In the genomic region with DNA sequence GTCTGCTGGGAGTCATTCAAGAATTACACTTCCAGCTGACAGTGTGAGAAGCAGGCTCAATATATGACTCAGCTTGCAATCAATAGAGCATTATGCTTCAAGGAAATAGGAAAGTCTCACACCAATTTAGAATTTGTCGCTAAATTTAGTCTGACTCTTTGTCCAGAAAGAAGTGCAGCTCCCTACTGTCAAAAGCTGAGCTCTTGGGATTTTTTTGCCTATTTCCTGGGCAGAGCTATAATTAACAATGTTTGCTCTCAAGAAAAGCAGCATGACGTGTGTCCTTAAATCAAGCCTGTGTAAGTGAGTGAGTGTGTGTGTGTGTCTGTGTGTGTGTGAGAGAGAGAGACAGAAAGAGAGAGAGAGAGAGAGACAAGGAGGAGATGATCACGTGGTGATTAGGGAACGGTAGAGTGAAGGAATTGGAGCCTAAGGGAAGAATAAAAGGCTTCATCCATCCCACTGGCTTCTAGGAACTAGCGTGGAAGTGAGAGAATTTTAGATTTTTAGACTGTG, we compare ENCODE assay signal across 11 cellular contexts. TPM values are rescaled to one million over a fixed set of nuclear protein-coding genes. Genes with fewer than 3 reads are reported as not detected.
DNase-seq lines count a peak whose midpoint lies in the region; ATAC-seq and TF ChIP-seq lines count a peak whose summit lies in the region.
"Had no signal": no experiment of that assay in that cellular context is flagged by ENCODE, and none has a peak within 500 bp of the region (broad histone marks: within the 10 kb centered on the region; RNA-seq: fewer than 3 reads in every experiment).

No MANE protein-coding gene starts in this region.

- no peak for TF ChIP-seq CTCF in HEK293 (tag by site-specific recombination; IDR thresholded peaks at IDR 0.05)
- TF ChIP-seq CTCF in OCI-LY3 (IDR thresholded peaks at IDR 0.05; ENCODE audit: low read depth, low read length), result no peak

- CTCF ChIA-PET in HEK293 (lab: Yijun Ruan, JAX), result no interaction called here

- no peaks in the 10 kb centered on the region for H3K36me3 ChIP-seq in HEK293 (ENCODE audit: control insufficient read depth in 2 of 2, insufficient read depth in 1 of 2, low read length in 2 of 2)
- H3K36me3 ChIP-seq in OCI-LY3 (replicated peaks; ENCODE audit: low read depth, low read length), result no peaks in the 10 kb centered on the region
- H3K36me3 ChIP-seq in skeletal muscle tissue (ENCODE audit: control insufficient read depth in 3 of 3, insufficient read depth in 3 of 3, low read length in 3 of 3), result no peaks in the 10 kb centered on the region

- no peaks in the 10 kb centered on the region for H3K36me3 Mint-ChIP-seq in activated CD4-positive, alpha-beta T cell treated with anti-CD3 and anti-CD28 coated beads, Interleukin-2, amount 10 ng/mL, durations not matched to agents 24 days and 14 days (ENCODE audit: low read depth)
- no peaks in the 10 kb centered on the region for H3K36me3 Mint-ChIP-seq in activated T-cell treated with anti-CD3 and anti-CD28 coated beads, Interleukin-2, amount 50 U/mL, for 72 hours (ENCODE audit: insufficient read depth in 2 of 2)
- H3K36me3 Mint-ChIP-seq: activated naive CD8-positive, alpha-beta T cell had no signal

- H3K27ac ChIP-seq in HEK293 (ENCODE audit: extremely low read depth, low read depth, low read length) (peak overlapping the region; percentile 1), OCI-LY3 (ENCODE audit: low read length) (no peak overlapping the region), skeletal muscle tissue (ENCODE audit: low read depth, low read length) (peak overlapping the region; percentile 20)

- H3K9me3 ChIP-seq in HEK293 (ENCODE audit: control insufficient read depth, insufficient read depth, low read depth, low read length), result no peaks in the 10 kb centered on the region
- no peaks in the 10 kb centered on the region for H3K9me3 ChIP-seq in OCI-LY3 (ENCODE audit: insufficient read depth, low read length)
- H3K9me3 ChIP-seq in skeletal muscle tissue (ENCODE audit: control insufficient read depth in 3 of 3, low read length in 3 of 3), result no peaks in the 10 kb centered on the region

- H3K4me3 ChIP-seq in HEK293 (ENCODE audit: low read depth, low read length) (no peak overlapping the region), OCI-LY3 (ENCODE audit: low read length) (peak overlapping the region; percentile 31), skeletal muscle tissue (ENCODE audit: low read length in 3 of 3) (no peak overlapping the region)

- peaks cover 5% of the 10 kb centered on the region for H3K4me1 Mint-ChIP-seq in activated CD4-positive, alpha-beta T cell treated with anti-CD3 and anti-CD28 coated beads, Interleukin-2, amount 10 ng/mL, durations not matched to agents 24 days and 14 days
- peaks cover 5% of the 10 kb centered on the region for H3K4me1 Mint-ChIP-seq in activated T-cell treated with anti-CD3 and anti-CD28 coated beads, Interleukin-2, amount 50 U/mL, for 72 hours (ENCODE audit: low read depth)
- H3K4me1 Mint-ChIP-seq: stimulated activated naive CD8-positive, alpha-beta T cell treated with anti-CD3 and anti-CD28 coated beads, Interleukin-15, amount 100 ng/mL, for 72 hours had no signal

- H3K4me2 ChIP-seq in OCI-LY3 (ENCODE audit: low read length), result peak overlapping the region; percentile 53

- H3K4me1 ChIP-seq in HEK293 (ENCODE audit: control insufficient read depth, insufficient read depth, low read length) (peaks cover 8% of the 10 kb centered on the region; the same call in 1 of the 2 replicates), OCI-LY3 (ENCODE audit: low read length) (peaks cover 41% of the 10 kb centered on the region), skeletal muscle tissue (ENCODE audit: control insufficient read depth in 3 of 3, insufficient read depth in 3 of 3, low read length in 3 of 3) (peaks cover 7 to 11% (median 10%) of the 10 kb centered on the region in 3 donors)

- intact Hi-C loops in activated CD4-positive, alpha-beta T cell treated with anti-CD3 and anti-CD28 coated beads, Interleukin-2, amount 10 ng/mL, durations not matched to agents 24 days and 14 days (cut with micrococcal nuclease), result no loop called here

- POLR2A ChIA-PET in HEK293 (lab: Yijun Ruan, JAX), result no interaction called here

- peak overlapping the region; percentile 56; the same call in 1 of the 2 replicates for H2AFZ ChIP-seq in OCI-LY3 (ENCODE audit: low read depth, low read length)

- H3K79me2 ChIP-seq in OCI-LY3 (ENCODE audit: low read length), result no peaks in the 10 kb centered on the region

- no peak overlapping the region for H3K4me3 Mint-ChIP-seq in activated CD4-positive, alpha-beta T cell treated with anti-CD3 and anti-CD28 coated beads, Interleukin-2, amount 10 ng/mL, durations not matched to agents 24 days and 14 days
- no peak overlapping the region for H3K4me3 Mint-ChIP-seq in activated T-cell treated with anti-CD3 and anti-CD28 coated beads, Interleukin-2, amount 50 U/mL, for 72 hours
- H3K4me3 Mint-ChIP-seq: activated naive CD8-positive, alpha-beta T cell; stimulated activated naive CD8-positive, alpha-beta T cell treated with anti-CD3 and anti-CD28 coated beads, Interleukin-15, amount 100 ng/mL, for 72 hours had no signal

- H3K27ac Mint-ChIP-seq in activated CD4-positive, alpha-beta T cell treated with anti-CD3 and anti-CD28 coated beads, Interleukin-2, amount 10 ng/mL, durations not matched to agents 24 days and 14 days, result no peak overlapping the region
- no peak overlapping the region for H3K27ac Mint-ChIP-seq in activated T-cell treated with anti-CD3 and anti-CD28 coated beads, Interleukin-2, amount 50 U/mL, for 72 hours
- H3K27ac Mint-ChIP-seq: activated naive CD8-positive, alpha-beta T cell; stimulated activated naive CD8-positive, alpha-beta T cell treated with anti-CD3 and anti-CD28 coated beads, Interleukin-15, amount 100 ng/mL, for 72 hours had no signal

- no peaks in the 10 kb centered on the region for H3K9me3 Mint-ChIP-seq in activated CD4-positive, alpha-beta T cell treated with anti-CD3 and anti-CD28 coated beads, Interleukin-2, amount 10 ng/mL, durations not matched to agents 24 days and 14 days
- H3K9me3 Mint-ChIP-seq in activated T-cell treated with anti-CD3 and anti-CD28 coated beads, Interleukin-2, amount 50 U/mL, for 72 hours, result no peaks in the 10 kb centered on the region

- H3K27me3 Mint-ChIP-seq in activated CD4-positive, alpha-beta T cell treated with anti-CD3 and anti-CD28 coated beads, Interleukin-2, amount 10 ng/mL, durations not matched to agents 24 days and 14 days, result peaks cover 4% of the 10 kb centered on the region
- H3K27me3 Mint-ChIP-seq in activated T-cell treated with anti-CD3 and anti-CD28 coated beads, Interleukin-2, amount 50 U/mL, for 72 hours (ENCODE audit: low read depth), result no peaks in the 10 kb centered on the region
- H3K27me3 Mint-ChIP-seq: activated naive CD8-positive, alpha-beta T cell; stimulated activated naive CD8-positive, alpha-beta T cell treated with anti-CD3 and anti-CD28 coated beads, Interleukin-15, amount 100 ng/mL, for 72 hours had no signal

- H3K9ac ChIP-seq in OCI-LY3 (ENCODE audit: low read length), result peak overlapping the region; percentile 24; the same call in 1 of the 2 replicates
- H3K9ac ChIP-seq in skeletal muscle tissue (ENCODE audit: low read depth in 1 of 3, low read length in 3 of 3), result peak overlapping the region in 2 of 3 donors; percentile 18 to 42

- H3K27me3 ChIP-seq in OCI-LY3 (ENCODE audit: low read depth, low read length), result no peaks in the 10 kb centered on the region
- no peaks in the 10 kb centered on the region for H3K27me3 ChIP-seq in skeletal muscle tissue (ENCODE audit: control insufficient read depth in 3 of 3, insufficient read depth in 3 of 3, low read length in 3 of 3)

- peak; percentile 27 for DNase-seq in glomerular visceral epithelial cell (ENCODE audit: extremely low spot score)
- DNase-seq in activated CD4-positive, alpha-beta T cell treated with anti-CD3 and anti-CD28 coated beads, Interleukin-2, amount 10 ng/mL, durations not matched to agents 24 days and 14 days, result no peak
- DNase-seq in activated T-cell treated with anti-CD3 and anti-CD28 coated beads, Interleukin-2, amount 50 U/mL, for 72 hours, result no peak
- DNase-seq in EL, result no peak
- DNase-seq: NCI-H510A treated with DMSO at 0.1 percent for 48 hours; stimulated activated naive CD8-positive, alpha-beta T cell treated with anti-CD3 and anti-CD28 coated beads, Interleukin-15, amount 100 ng/mL, for 72 hours had no signal

- no peaks in the 10 kb centered on the region for H4K20me1 ChIP-seq in OCI-LY3 (ENCODE audit: insufficient read depth, low read length)

- no peak for ATAC-seq in GM21717 (IDR thresholded peaks at IDR 0.05; ENCODE audit: unreplicated experiment)
- no peak for ATAC-seq in activated T-cell treated with anti-CD3 and anti-CD28 coated beads, Interleukin-2, amount 50 U/mL, for 72 hours (replicated peaks in 1 of 2)
- ATAC-seq: stimulated activated naive CD8-positive, alpha-beta T cell treated with anti-CD3 and anti-CD28 coated beads, Interleukin-15, amount 100 ng/mL, for 72 hours had no signal

TF ChIP-seq in HEK293, 187 proteins besides CTCF, POLR2A, EP300 and RAD21 (continues in another document):
- TF ChIP-seq FEZF1 (tag by site-specific recombination; IDR thresholded peaks at IDR 0.05), result peak; percentile 76
- peak; percentile 71; the same call in 1 of the 2 replicates for TF ChIP-seq ZXDB (tag by site-specific recombination; IDR thresholded peaks at IDR 0.05)
- TF ChIP-seq OSR2 (tag by site-specific recombination; IDR thresholded peaks at IDR 0.05), result peak; percentile 47; the same call in 1 of the 2 replicates
- TF ChIP-seq BCL11B (tag by site-specific recombination; IDR thresholded peaks at IDR 0.05; ENCODE audit: low read depth), result 0 out of 2 replicates have a peak, but pooled peaks have one; percentile 54
- TF ChIP-seq ZNF596 (tag by site-specific recombination; IDR thresholded peaks at IDR 0.05), result peak; percentile 82
- TF ChIP-seq ZNF514 (tag by site-specific recombination; IDR thresholded peaks at IDR 0.05), result no peak
- TF ChIP-seq ZNF555 (tag by site-specific recombination; conservative IDR thresholded peaks at IDR 0.05), result no peak

RNA-seq across cellular contexts. Expression of gene SLC35G2, which starts 16.4 kb away (rescaled TPM):
- 2.1 TPM for total RNA-seq in skeletal muscle tissue
- total RNA-seq in activated CD4-positive, alpha-beta T cell treated with anti-CD3 and anti-CD28 coated beads, Interleukin-2, amount 10 ng/mL, durations not matched to agents 24 days and 14 days, result 3.4 and 3.8 TPM in 2 replicates
- 1 to 10 TPM; 3.7 to 5.4 TPM for total RNA-seq in activated T-cell treated with anti-CD3 and anti-CD28 coated beads, Interleukin-2, amount 50 U/mL, for 72 hours

RNA-seq across cellular contexts. Expression of gene STAG1, which starts 50.4 kb away (rescaled TPM):
- total RNA-seq in skeletal muscle tissue, result 68.4 TPM
- 41.3 and 46.2 TPM in 2 replicates for total RNA-seq in activated CD4-positive, alpha-beta T cell treated with anti-CD3 and anti-CD28 coated beads, Interleukin-2, amount 10 ng/mL, durations not matched to agents 24 days and 14 days
- 10 to 100 TPM; 41.0 to 52.7 TPM for total RNA-seq in activated T-cell treated with anti-CD3 and anti-CD28 coated beads, Interleukin-2, amount 50 U/mL, for 72 hours

RNA-seq across cellular contexts. Expression of gene NCK1, which starts 59.5 kb away (rescaled TPM):
- 36.5 TPM for total RNA-seq in skeletal muscle tissue
- 34.7 and 35.3 TPM in 2 replicates for total RNA-seq in activated CD4-positive, alpha-beta T cell treated with anti-CD3 and anti-CD28 coated beads, Interleukin-2, amount 10 ng/mL, durations not matched to agents 24 days and 14 days
- total RNA-seq in activated T-cell treated with anti-CD3 and anti-CD28 coated beads, Interleukin-2, amount 50 U/mL, for 72 hours, result 10 to 100 TPM; 45.8 to 46.6 TPM
